ENCODE assay signal across 1 cellular context in genomic region chr19:14472202-14472961, GRCh38.
TF ChIP-seq lines count a peak whose summit lies in the region.

No MANE protein-coding gene starts in this region.

TF ChIP-seq in K562, 482 proteins besides CTCF, POLR2A, EP300 and RAD21 (continued from another document and continues in another):
- TF ChIP-seq, protein P1, sequence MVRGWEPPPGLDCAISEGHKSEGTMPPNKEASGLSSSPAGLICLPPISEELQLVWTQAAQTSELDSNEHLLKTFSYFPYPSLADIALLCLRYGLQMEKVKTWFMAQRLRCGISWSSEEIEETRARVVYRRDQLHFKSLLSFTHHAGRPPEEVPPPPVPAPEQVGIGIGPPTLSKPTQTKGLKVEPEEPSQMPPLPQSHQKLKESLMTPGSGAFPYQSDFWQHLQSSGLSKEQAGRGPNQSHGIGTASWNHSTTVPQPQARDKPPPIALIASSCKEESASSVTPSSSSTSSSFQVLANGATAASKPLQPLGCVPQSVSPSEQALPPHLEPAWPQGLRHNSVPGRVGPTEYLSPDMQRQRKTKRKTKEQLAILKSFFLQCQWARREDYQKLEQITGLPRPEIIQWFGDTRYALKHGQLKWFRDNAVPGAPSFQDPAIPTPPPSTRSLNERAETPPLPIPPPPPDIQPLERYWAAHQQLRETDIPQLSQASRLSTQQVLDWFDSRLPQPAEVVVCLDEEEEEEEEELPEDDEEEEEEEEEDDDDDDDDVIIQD (CRISPR knock-in tag; IDR thresholded peaks at IDR 0.05): 0 out of 2 replicates have a peak, but pooled peaks have one; percentile 44
- TF ChIP-seq NFRKB (IDR thresholded peaks at IDR 0.05; ENCODE audit: low read depth) (no peak), ZNF507 (tag; conservative IDR thresholded peaks at IDR 0.05) (no peak), HMG20A (CRISPR knock-in tag; conservative IDR thresholded peaks at IDR 0.05) (no peak), SMARCA4 (IDR thresholded peaks at IDR 0.05) (no peak), SMARCC2 (IDR thresholded peaks at IDR 0.05; ENCODE audit: low read depth) (no peak), NR4A1 (CRISPR knock-in tag; IDR thresholded peaks at IDR 0.05) (no peak), NR4A1 (tag; IDR thresholded peaks at IDR 0.05) (no peak), BMI1 (IDR thresholded peaks at IDR 0.05; ENCODE audit: low read length) (no peak), SMAD2 (IDR thresholded peaks at IDR 0.05; ENCODE audit: low read depth, low read length) (no peak), RCOR1 (IDR thresholded peaks at IDR 0.05; ENCODE audit: borderline replicate concordance in 1 of 2, low read depth in 2 of 2, low read length in 2 of 2) (peak; percentile 14 to 23; a peak in 1 of 4 replicates), TRIM24 (IDR thresholded peaks at IDR 0.05) (no peak), DNMT1 (IDR thresholded peaks at IDR 0.05) (no peak), HNRNPK (IDR thresholded peaks at IDR 0.05; ENCODE audit: low read depth, low read length, poor library complexity, severe bottlenecking) (no peak), ZNF609 (CRISPR knock-in tag; IDR thresholded peaks at IDR 0.05; ENCODE audit: borderline replicate concordance) (no peak), SOX6 (IDR thresholded peaks at IDR 0.05) (no peak), PTBP1 (IDR thresholded peaks at IDR 0.05; ENCODE audit: low read depth, low read length) (0 out of 2 replicates have a peak, but pooled peaks have one; percentile 38), ZNF639 (CRISPR knock-in tag; conservative IDR thresholded peaks at IDR 0.05 in 1 of 2, IDR thresholded peaks at IDR 0.05 in 1 of 2) (no peak), LEF1 (IDR thresholded peaks at IDR 0.05) (no peak), KHSRP (IDR thresholded peaks at IDR 0.05) (no peak), SMAD1 (IDR thresholded peaks at IDR 0.05; ENCODE audit: low read depth, low read length, partially characterized antibody) (no peak), TFAM (CRISPR knock-in tag; conservative IDR thresholded peaks at IDR 0.05) (no peak), BCOR (IDR thresholded peaks at IDR 0.05) (no peak), EZH2 (IDR thresholded peaks at IDR 0.05; ENCODE audit: borderline replicate concordance, low read depth, low read length) (no peak), PHB2 (IDR thresholded peaks at IDR 0.05; ENCODE audit: low read depth) (no peak), ZNF644 (tag; IDR thresholded peaks at IDR 0.05; ENCODE audit: low read depth) (no peak), ZNF584 (CRISPR knock-in tag; IDR thresholded peaks at IDR 0.05; ENCODE audit: low read depth) (no peak), BRCA1 (IDR thresholded peaks at IDR 0.05) (no peak), BRCA1 (CRISPR knock-in tag; IDR thresholded peaks at IDR 0.05) (no peak)
- TF ChIP-seq, protein P2, sequence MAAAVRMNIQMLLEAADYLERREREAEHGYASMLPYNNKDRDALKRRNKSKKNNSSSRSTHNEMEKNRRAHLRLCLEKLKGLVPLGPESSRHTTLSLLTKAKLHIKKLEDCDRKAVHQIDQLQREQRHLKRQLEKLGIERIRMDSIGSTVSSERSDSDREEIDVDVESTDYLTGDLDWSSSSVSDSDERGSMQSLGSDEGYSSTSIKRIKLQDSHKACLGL (CRISPR knock-in tag; IDR thresholded peaks at IDR 0.05; ENCODE audit: borderline replicate concordance, poor library complexity, severe bottlenecking): no peak
- TF ChIP-seq, protein P3, sequence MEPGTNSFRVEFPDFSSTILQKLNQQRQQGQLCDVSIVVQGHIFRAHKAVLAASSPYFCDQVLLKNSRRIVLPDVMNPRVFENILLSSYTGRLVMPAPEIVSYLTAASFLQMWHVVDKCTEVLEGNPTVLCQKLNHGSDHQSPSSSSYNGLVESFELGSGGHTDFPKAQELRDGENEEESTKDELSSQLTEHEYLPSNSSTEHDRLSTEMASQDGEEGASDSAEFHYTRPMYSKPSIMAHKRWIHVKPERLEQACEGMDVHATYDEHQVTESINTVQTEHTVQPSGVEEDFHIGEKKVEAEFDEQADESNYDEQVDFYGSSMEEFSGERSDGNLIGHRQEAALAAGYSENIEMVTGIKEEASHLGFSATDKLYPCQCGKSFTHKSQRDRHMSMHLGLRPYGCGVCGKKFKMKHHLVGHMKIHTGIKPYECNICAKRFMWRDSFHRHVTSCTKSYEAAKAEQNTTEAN (CRISPR knock-in tag; IDR thresholded peaks at IDR 0.05): no peak
- TF ChIP-seq, protein P4, sequence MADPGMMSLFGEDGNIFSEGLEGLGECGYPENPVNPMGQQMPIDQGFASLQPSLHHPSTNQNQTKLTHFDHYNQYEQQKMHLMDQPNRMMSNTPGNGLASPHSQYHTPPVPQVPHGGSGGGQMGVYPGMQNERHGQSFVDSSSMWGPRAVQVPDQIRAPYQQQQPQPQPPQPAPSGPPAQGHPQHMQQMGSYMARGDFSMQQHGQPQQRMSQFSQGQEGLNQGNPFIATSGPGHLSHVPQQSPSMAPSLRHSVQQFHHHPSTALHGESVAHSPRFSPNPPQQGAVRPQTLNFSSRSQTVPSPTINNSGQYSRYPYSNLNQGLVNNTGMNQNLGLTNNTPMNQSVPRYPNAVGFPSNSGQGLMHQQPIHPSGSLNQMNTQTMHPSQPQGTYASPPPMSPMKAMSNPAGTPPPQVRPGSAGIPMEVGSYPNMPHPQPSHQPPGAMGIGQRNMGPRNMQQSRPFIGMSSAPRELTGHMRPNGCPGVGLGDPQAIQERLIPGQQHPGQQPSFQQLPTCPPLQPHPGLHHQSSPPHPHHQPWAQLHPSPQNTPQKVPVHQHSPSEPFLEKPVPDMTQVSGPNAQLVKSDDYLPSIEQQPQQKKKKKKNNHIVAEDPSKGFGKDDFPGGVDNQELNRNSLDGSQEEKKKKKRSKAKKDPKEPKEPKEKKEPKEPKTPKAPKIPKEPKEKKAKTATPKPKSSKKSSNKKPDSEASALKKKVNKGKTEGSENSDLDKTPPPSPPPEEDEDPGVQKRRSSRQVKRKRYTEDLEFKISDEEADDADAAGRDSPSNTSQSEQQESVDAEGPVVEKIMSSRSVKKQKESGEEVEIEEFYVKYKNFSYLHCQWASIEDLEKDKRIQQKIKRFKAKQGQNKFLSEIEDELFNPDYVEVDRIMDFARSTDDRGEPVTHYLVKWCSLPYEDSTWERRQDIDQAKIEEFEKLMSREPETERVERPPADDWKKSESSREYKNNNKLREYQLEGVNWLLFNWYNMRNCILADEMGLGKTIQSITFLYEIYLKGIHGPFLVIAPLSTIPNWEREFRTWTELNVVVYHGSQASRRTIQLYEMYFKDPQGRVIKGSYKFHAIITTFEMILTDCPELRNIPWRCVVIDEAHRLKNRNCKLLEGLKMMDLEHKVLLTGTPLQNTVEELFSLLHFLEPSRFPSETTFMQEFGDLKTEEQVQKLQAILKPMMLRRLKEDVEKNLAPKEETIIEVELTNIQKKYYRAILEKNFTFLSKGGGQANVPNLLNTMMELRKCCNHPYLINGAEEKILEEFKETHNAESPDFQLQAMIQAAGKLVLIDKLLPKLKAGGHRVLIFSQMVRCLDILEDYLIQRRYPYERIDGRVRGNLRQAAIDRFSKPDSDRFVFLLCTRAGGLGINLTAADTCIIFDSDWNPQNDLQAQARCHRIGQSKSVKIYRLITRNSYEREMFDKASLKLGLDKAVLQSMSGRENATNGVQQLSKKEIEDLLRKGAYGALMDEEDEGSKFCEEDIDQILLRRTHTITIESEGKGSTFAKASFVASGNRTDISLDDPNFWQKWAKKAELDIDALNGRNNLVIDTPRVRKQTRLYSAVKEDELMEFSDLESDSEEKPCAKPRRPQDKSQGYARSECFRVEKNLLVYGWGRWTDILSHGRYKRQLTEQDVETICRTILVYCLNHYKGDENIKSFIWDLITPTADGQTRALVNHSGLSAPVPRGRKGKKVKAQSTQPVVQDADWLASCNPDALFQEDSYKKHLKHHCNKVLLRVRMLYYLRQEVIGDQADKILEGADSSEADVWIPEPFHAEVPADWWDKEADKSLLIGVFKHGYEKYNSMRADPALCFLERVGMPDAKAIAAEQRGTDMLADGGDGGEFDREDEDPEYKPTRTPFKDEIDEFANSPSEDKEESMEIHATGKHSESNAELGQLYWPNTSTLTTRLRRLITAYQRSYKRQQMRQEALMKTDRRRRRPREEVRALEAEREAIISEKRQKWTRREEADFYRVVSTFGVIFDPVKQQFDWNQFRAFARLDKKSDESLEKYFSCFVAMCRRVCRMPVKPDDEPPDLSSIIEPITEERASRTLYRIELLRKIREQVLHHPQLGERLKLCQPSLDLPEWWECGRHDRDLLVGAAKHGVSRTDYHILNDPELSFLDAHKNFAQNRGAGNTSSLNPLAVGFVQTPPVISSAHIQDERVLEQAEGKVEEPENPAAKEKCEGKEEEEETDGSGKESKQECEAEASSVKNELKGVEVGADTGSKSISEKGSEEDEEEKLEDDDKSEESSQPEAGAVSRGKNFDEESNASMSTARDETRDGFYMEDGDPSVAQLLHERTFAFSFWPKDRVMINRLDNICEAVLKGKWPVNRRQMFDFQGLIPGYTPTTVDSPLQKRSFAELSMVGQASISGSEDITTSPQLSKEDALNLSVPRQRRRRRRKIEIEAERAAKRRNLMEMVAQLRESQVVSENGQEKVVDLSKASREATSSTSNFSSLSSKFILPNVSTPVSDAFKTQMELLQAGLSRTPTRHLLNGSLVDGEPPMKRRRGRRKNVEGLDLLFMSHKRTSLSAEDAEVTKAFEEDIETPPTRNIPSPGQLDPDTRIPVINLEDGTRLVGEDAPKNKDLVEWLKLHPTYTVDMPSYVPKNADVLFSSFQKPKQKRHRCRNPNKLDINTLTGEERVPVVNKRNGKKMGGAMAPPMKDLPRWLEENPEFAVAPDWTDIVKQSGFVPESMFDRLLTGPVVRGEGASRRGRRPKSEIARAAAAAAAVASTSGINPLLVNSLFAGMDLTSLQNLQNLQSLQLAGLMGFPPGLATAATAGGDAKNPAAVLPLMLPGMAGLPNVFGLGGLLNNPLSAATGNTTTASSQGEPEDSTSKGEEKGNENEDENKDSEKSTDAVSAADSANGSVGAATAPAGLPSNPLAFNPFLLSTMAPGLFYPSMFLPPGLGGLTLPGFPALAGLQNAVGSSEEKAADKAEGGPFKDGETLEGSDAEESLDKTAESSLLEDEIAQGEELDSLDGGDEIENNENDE (IDR thresholded peaks at IDR 0.05; ENCODE audit: low read depth, low read length): no peak
- TF ChIP-seq, protein P5, sequence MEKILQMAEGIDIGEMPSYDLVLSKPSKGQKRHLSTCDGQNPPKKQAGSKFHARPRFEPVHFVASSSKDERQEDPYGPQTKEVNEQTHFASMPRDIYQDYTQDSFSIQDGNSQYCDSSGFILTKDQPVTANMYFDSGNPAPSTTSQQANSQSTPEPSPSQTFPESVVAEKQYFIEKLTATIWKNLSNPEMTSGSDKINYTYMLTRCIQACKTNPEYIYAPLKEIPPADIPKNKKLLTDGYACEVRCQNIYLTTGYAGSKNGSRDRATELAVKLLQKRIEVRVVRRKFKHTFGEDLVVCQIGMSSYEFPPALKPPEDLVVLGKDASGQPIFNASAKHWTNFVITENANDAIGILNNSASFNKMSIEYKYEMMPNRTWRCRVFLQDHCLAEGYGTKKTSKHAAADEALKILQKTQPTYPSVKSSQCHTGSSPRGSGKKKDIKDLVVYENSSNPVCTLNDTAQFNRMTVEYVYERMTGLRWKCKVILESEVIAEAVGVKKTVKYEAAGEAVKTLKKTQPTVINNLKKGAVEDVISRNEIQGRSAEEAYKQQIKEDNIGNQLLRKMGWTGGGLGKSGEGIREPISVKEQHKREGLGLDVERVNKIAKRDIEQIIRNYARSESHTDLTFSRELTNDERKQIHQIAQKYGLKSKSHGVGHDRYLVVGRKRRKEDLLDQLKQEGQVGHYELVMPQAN (IDR thresholded peaks at IDR 0.05; ENCODE audit: borderline replicate concordance): no peak
- TF ChIP-seq, protein P6, sequence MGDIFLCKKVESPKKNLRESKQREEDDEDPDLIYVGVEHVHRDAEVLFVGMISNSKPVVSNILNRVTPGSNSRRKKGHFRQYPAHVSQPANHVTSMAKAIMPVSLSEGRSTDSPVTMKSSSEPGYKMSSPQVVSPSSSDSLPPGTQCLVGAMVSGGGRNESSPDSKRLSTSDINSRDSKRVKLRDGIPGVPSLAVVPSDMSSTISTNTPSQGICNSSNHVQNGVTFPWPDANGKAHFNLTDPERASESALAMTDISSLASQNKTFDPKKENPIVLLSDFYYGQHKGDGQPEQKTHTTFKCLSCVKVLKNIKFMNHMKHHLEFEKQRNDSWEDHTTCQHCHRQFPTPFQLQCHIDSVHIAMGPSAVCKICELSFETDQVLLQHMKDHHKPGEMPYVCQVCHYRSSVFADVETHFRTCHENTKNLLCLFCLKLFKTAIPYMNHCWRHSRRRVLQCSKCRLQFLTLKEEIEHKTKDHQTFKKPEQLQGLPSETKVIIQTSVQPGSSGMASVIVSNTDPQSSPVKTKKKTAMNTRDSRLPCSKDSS (IDR thresholded peaks at IDR 0.05; ENCODE audit: low read depth, partially characterized antibody): no peak
